In genomic region chr15:26772588-26773484, GRCh38 we compare ENCODE assay signal across 8 cellular contexts. TPM values are rescaled to one million over a fixed set of nuclear protein-coding genes. Genes with fewer than 3 reads are reported as not detected.
DNase-seq lines count a peak whose midpoint lies in the region; ATAC-seq and TF ChIP-seq lines count a peak whose summit lies in the region.

TSS of gene GABRB3 (minus strand) at chr15:26773066.

- no peak for ATAC-seq in aorta (ENCODE audit: low FRiP score)
- ATAC-seq in GM21390 (IDR thresholded peaks at IDR 0.05; ENCODE audit: unreplicated experiment), result no peak
- no peak for ATAC-seq in HG03108 (IDR thresholded peaks at IDR 0.05; ENCODE audit: unreplicated experiment)

- H3K9ac ChIP-seq in mesenchymal stem cell (ENCODE audit: low read length), result no peak within 1 kb of the TSS

- H4K91ac ChIP-seq in mesenchymal stem cell (ENCODE audit: low read length), result no peak within 1 kb of the TSS

- H3K27me3 ChIP-seq in mesenchymal stem cell (ENCODE audit: control insufficient read depth in 1 of 2, insufficient read depth in 1 of 2, low read length in 2 of 2), result peaks cover 29 to 38% of the 10 kb centered on the region in 2 experiments
- peaks cover 0 to 2% of the 10 kb centered on the region in 2 donors for H3K27me3 ChIP-seq in aorta (ENCODE audit: control insufficient read depth in 1 of 2, insufficient read depth in 2 of 2, low read length in 1 of 2)

- H3K23ac ChIP-seq in mesenchymal stem cell (ENCODE audit: low read length in 2 of 2), result no peak within 1 kb of the TSS

- no peak within 1 kb of the TSS for H2BK120ac ChIP-seq in mesenchymal stem cell (ENCODE audit: low read depth, low read length)

- H3K4me3 ChIP-seq in choroid plexus epithelial cell (ENCODE audit: low read depth, low read length) (no peak within 1 kb of the TSS), mesenchymal stem cell (ENCODE audit: insufficient read depth in 1 of 2, low read depth in 1 of 2, low read length in 2 of 2) (peak within 1 kb of the TSS in 1 of 2 experiments; percentile 57), aorta (ENCODE audit: low read length in 2 of 2) (peak within 1 kb of the TSS; percentile 63 to 80)

- TF ChIP-seq CTCF in choroid plexus epithelial cell (conservative IDR thresholded peaks at IDR 0.05; ENCODE audit: low read depth, low read length), result no peak

- no peaks in the 10 kb centered on the region for H3K79me1 ChIP-seq in mesenchymal stem cell (replicated peaks; ENCODE audit: low read length, poor library complexity, severe bottlenecking)

- no peak within 1 kb of the TSS for H3K14ac ChIP-seq in mesenchymal stem cell (ENCODE audit: low read length in 2 of 2)

- H3K9me3 ChIP-seq in mesenchymal stem cell (ENCODE audit: control insufficient read depth, low read length), result no peaks in the 10 kb centered on the region
- peaks cover 2% of the 10 kb centered on the region for H3K9me3 ChIP-seq in aorta (ENCODE audit: control insufficient read depth, low read length)

- H3K36me3 ChIP-seq in mesenchymal stem cell (ENCODE audit: control insufficient read depth in 1 of 2, insufficient read depth in 2 of 2, low read depth in 1 of 2, low read length in 2 of 2), result no peaks in the 10 kb centered on the region
- H3K36me3 ChIP-seq in aorta (ENCODE audit: control insufficient read depth in 1 of 2, insufficient read depth in 2 of 2, low read length in 1 of 2), result no peaks in the 10 kb centered on the region

- no peak within 1 kb of the TSS for H2BK15ac ChIP-seq in mesenchymal stem cell (ENCODE audit: low read depth, poor library complexity, severe bottlenecking)

- H2BK5ac ChIP-seq in mesenchymal stem cell (ENCODE audit: low read depth, low read length, poor library complexity, severe bottlenecking), result no peak within 1 kb of the TSS

- under 1% methylated on average over 31 of the region's 126 CpGs for WGBS in mesenchymal stem cell
- 1 to 2% methylated on average over 66 to 126 of the region's 126 CpGs for WGBS in aorta, 2 donors

- no peak within 1 kb of the TSS for H3K4ac ChIP-seq in mesenchymal stem cell (ENCODE audit: low read depth in 1 of 2, low read length in 2 of 2)

- H3K27ac ChIP-seq in mesenchymal stem cell (ENCODE audit: low read length, poor library complexity, severe bottlenecking) (no peak within 1 kb of the TSS), aorta (ENCODE audit: low read depth in 1 of 2, low read length in 2 of 2) (no peak within 1 kb of the TSS)

- H4K8ac ChIP-seq in mesenchymal stem cell (ENCODE audit: low read length), result no peak within 1 kb of the TSS

- H2BK12ac ChIP-seq in mesenchymal stem cell (ENCODE audit: low read length in 2 of 2), result no peak within 1 kb of the TSS

- DNase-seq in AG20443 (ENCODE audit: low spot score) (peak; percentile 61), NCI-H1105 (lab: John Stamatoyannopoulos, UW) (peak; percentile 50), choroid plexus epithelial cell (ENCODE audit: low read depth) (peak; percentile 1), mesenchymal stem cell (no peak), aorta (peak; percentile 53 to 84), middle frontal gyrus (ENCODE audit: extremely low spot score, low spot score) (no peak)

- no peak within 1 kb of the TSS for H2AK5ac ChIP-seq in mesenchymal stem cell (ENCODE audit: low read length, severe bottlenecking)

- H3K4me2 ChIP-seq in mesenchymal stem cell (ENCODE audit: low read length, poor library complexity, severe bottlenecking), result peak within 1 kb of the TSS; percentile 92

- H3K18ac ChIP-seq in mesenchymal stem cell (ENCODE audit: low read depth in 1 of 2, low read length in 2 of 2), result no peak within 1 kb of the TSS

- intact Hi-C loops in aorta (cut with DNase I), result no loop called here

- peaks cover 18% of the 10 kb centered on the region for H3K4me1 ChIP-seq in mesenchymal stem cell (ENCODE audit: control insufficient read depth, insufficient read depth, low read depth, low read length)
- no peaks in the 10 kb centered on the region for H3K4me1 ChIP-seq in aorta (ENCODE audit: control insufficient read depth in 1 of 2, insufficient read depth in 2 of 2, low read length in 2 of 2)

- peak within 1 kb of the TSS; percentile 11 for H2AFZ ChIP-seq in mesenchymal stem cell (ENCODE audit: low read depth, low read length)

RNA-seq across cellular contexts. Expression of gene GABRB3, which starts in this region (rescaled TPM):
- polyA plus RNA-seq in mesenchymal stem cell (2013, experiment 1 of 2), result 0.46 TPM
- 0.44 TPM for polyA plus RNA-seq in mesenchymal stem cell (2013, experiment 2 of 2)
- total RNA-seq in aorta, result 1 to 10 TPM; 1.0 to 1.1 TPM
- under 1 TPM; 0.50 to 0.79 TPM for polyA plus RNA-seq in aorta

Comparison
In these comparisons a context has a peak if more than half of its experiments do, and no peak if none do; other contexts are left out.
1. DNase-seq: peak in AG20443 (single experiment), NCI-H1105 (single experiment), choroid plexus epithelial cell (single experiment) and aorta (2 of 2); none in mesenchymal stem cell (single experiment) and middle frontal gyrus (single experiment).